Comparison of ENCODE assay signal across 8 cellular contexts in genomic region chr11:44565746-44566558, GRCh38. TPM values are rescaled to one million over a fixed set of nuclear protein-coding genes. Genes with fewer than 3 reads are reported as not detected.
DNase-seq lines count a peak whose midpoint lies in the region; ATAC-seq lines count a peak whose summit lies in the region.

No MANE protein-coding gene starts in this region.

- peak overlapping the region; percentile 64 to 73 for H3K9ac ChIP-seq in stomach smooth muscle (ENCODE audit: low read length in 2 of 2)

- no CpG with 5 or more reads among the region's 29 CpGs for WGBS in iPS DF 6.9 (ENCODE audit: insufficient coverage, insufficient read length)

- H3K4me1 Mint-ChIP-seq in T-helper 17 cell = peaks cover 60% of the 10 kb centered on the region

- DNase-seq in activated CD4-positive, alpha-beta T cell treated with anti-CD3 and anti-CD28 coated beads for 48 hours = peak; percentile 28
- no peak for DNase-seq in activated CD4-positive, alpha-beta T cell treated with anti-CD3 and anti-CD28 coated beads, Interleukin-2, amount 50 U/mL, for 4 hours
- no peak for DNase-seq in T-helper 17 cell
- no peak for DNase-seq in iPS DF 6.9 (ENCODE audit: low read depth, low spot score)
- no peak for DNase-seq in central memory CD4-positive, alpha-beta T cell
- no peak for DNase-seq in glomerular visceral epithelial cell (ENCODE audit: extremely low spot score)

- H3K36me3 ChIP-seq in iPS DF 6.9 (ENCODE audit: control insufficient read depth, insufficient read depth, low read length) = no peaks in the 10 kb centered on the region
- H3K36me3 ChIP-seq in stomach smooth muscle (ENCODE audit: control insufficient read depth in 2 of 2, insufficient read depth in 2 of 2, low read length in 2 of 2) = no peaks in the 10 kb centered on the region

- H3K4me1 ChIP-seq in iPS DF 6.9 (ENCODE audit: control insufficient read depth, insufficient read depth, low read length) (peaks cover 6% of the 10 kb centered on the region), stomach smooth muscle (ENCODE audit: control insufficient read depth, insufficient read depth, low read length) (peaks cover 41% of the 10 kb centered on the region)

- peak overlapping the region; percentile 98 for H3K27ac Mint-ChIP-seq in T-helper 17 cell

- no peaks in the 10 kb centered on the region for H3K9me3 ChIP-seq in T-helper 17 cell (ENCODE audit: control insufficient read depth, low read length, poor library complexity, severe bottlenecking)
- H3K9me3 ChIP-seq in iPS DF 6.9 (ENCODE audit: control insufficient read depth, insufficient read depth, low read length) = no peaks in the 10 kb centered on the region
- H3K9me3 ChIP-seq in stomach smooth muscle (ENCODE audit: control insufficient read depth in 2 of 2, low read length in 2 of 2) = no peaks in the 10 kb centered on the region

- H3K27me3 ChIP-seq in iPS DF 6.9 (ENCODE audit: control insufficient read depth, insufficient read depth, low read length) = no peaks in the 10 kb centered on the region
- H3K27me3 ChIP-seq in stomach smooth muscle (ENCODE audit: control insufficient read depth in 1 of 2, insufficient read depth in 2 of 2, low read length in 2 of 2) = no peaks in the 10 kb centered on the region

- H3K27ac ChIP-seq in iPS DF 6.9 (ENCODE audit: low read length) (no peak overlapping the region), stomach smooth muscle (ENCODE audit: low read length) (peak overlapping the region; percentile 98)

- H3K4me3 ChIP-seq in iPS DF 6.9 (ENCODE audit: low read length) = peak overlapping the region; percentile 53; the same call in 1 of the 2 replicates
- peak overlapping the region; percentile 71 to 83 for H3K4me3 ChIP-seq in stomach smooth muscle (ENCODE audit: low read length in 2 of 2)

- ATAC-seq in T-helper 17 cell (no peak), GM19452 (IDR thresholded peaks at IDR 0.05; ENCODE audit: unreplicated experiment) (no peak)

- no peaks in the 10 kb centered on the region for H3K27me3 Mint-ChIP-seq in T-helper 17 cell

- no peaks in the 10 kb centered on the region for H3K36me3 Mint-ChIP-seq in T-helper 17 cell (ENCODE audit: low read depth)

- H3K4me3 Mint-ChIP-seq in T-helper 17 cell = peak overlapping the region; percentile 94

RNA-seq across cellular contexts. Expression of gene CD82, which starts 0.5 kb away (rescaled TPM):
- 100 to 1,000 TPM; 112 to 146 TPM for total RNA-seq in T-helper 17 cell
